ENCODE assay signal across 31 cellular contexts in the genomic region with DNA sequence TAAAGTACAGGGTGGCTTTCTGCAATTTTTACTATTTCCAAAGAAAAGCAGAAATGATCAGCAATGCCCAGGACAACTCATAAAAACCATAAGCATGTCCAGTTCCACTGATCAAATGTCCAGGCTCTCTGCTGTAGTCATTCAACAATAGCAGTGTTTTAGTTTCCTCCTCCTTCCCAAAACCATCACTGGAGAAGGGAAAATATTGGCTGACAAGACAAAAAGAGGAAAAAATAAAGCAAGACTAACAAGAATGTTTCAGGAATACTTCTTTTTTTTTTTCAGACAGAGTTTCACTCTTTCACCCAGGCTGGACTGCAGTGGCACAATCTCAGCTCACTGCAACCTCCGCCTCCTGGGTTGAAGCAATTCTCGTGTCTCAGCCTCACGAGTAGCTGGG. TPM values are rescaled to one million over a fixed set of nuclear protein-coding genes. Genes with fewer than 3 reads are reported as not detected.
"Had no signal": no experiment of that assay in that cellular context is flagged by ENCODE, and none has a peak within 500 bp of the region (broad histone marks: within the 10 kb centered on the region; RNA-seq: fewer than 3 reads in every experiment).

No MANE protein-coding gene starts in this region.

- H3K9me3 ChIP-seq: SJSA1 had no signal

- H3K4me3 ChIP-seq: MG63, PC-9, SJSA1 had no signal

- H3K27me3 ChIP-seq: MG63, SJSA1 had no signal

- H3K4me2 ChIP-seq: PC-9, SK-N-SH had no signal

- DNase-seq: Kasumi-1, MG63, NCI-H1048, NCI-H1092 treated with DMSO at 0.1 percent for 48 hours, NCI-H1105 treated with DMSO at 0.1 percent for 48 hours, NCI-H1417, NCI-H1436, NCI-H146, NCI-H1694, NCI-H187, NCI-H1930, NCI-H2081, NCI-H226, NCI-H446 treated with DMSO at 0.1 percent for 48 hours, NCI-H510A, NCI-H524, NCI-H526, NCI-H69, NCI-H748 treated with DMSO at 0.1 percent for 48 hours, NCI-H82, PC-9, Right ventricle myocardium superior, SHP77 treated with DMSO at 0.1 percent for 48 hours, SK-N-SH, SW 1271, T-helper 1 cell had no signal

- H2AFZ ChIP-seq: PC-9 had no signal

- H3K4me3 Mint-ChIP-seq: T-helper 1 cell treated with Interleukin-12 subunit alpha and Interleukin-12 subunit beta and Interleukin-4 antibody, amounts not matched to agents 30 μg/mL and 1 μg/mL, for 36 hours had no signal

- FAIRE-seq: RCC 7860 had no signal

- ATAC-seq: Panc1 had no signal

- H3K9ac ChIP-seq: SK-N-SH had no signal

- H3K27ac Mint-ChIP-seq: T-helper 1 cell treated with Interleukin-12 subunit alpha and Interleukin-12 subunit beta and Interleukin-4 antibody, amounts not matched to agents 30 μg/mL and 1 μg/mL, for 36 hours had no signal

- H3K27ac ChIP-seq: PC-9, SJSA1 had no signal

RNA-seq across cellular contexts. Expression of gene GDF5, which starts 28.5 kb away (rescaled TPM):
- total RNA-seq: OCI-LY7, PC-9, SJSA1 had no signal
